In genomic region chr1:38371505-38371844, GRCh38 we compare ENCODE assay signal across 22 cellular contexts.
DNase-seq lines count a peak whose midpoint lies in the region; TF ChIP-seq lines count a peak whose summit lies in the region.
"Had no signal": no experiment of that assay in that cellular context is flagged by ENCODE, and none has a peak within 500 bp of the region (broad histone marks: within the 10 kb centered on the region; RNA-seq: fewer than 3 reads in every experiment).

No MANE protein-coding gene starts in this region.

- H3K9me3 Mint-ChIP-seq in brain (peaks cover 9 to 30% (median 22%) of the 10 kb centered on the region in 5 experiments), neural progenitor cell (peaks cover 17% of the 10 kb centered on the region)
- H3K9me3 Mint-ChIP-seq: CD4-positive, alpha-beta T cell had no signal

- peaks cover 13% of the 10 kb centered on the region for H3F3A ChIP-seq in neural progenitor cell (ENCODE audit: low read depth)

- H3K9me3 ChIP-seq in BLaER1 treated with 17β-estradiol and CSF1 and Interleukin-3, amounts not matched to agents 10 nM and 100 nM (replicated peaks in 1 of 11): peaks cover 16 to 40% (median 27%) of the 10 kb centered on the region in 11 experiments
- H3K9me3 ChIP-seq in HUES6 (ENCODE audit: control insufficient read depth, insufficient read depth, low read depth, low read length) (peaks cover 23% of the 10 kb centered on the region), neural progenitor cell (ENCODE audit: low read depth) (peaks cover 7% of the 10 kb centered on the region)

- peaks cover 15% of the 10 kb centered on the region for H3K4me1 Mint-ChIP-seq in brain
- H3K4me1 Mint-ChIP-seq in neural progenitor cell: peaks cover 1% of the 10 kb centered on the region

- H3K27me3 ChIP-seq in BLaER1 treated with 17β-estradiol and CSF1 and Interleukin-3, amounts not matched to agents 10 nM and 100 nM: no peaks in the 10 kb centered on the region
- H3K27me3 ChIP-seq in HUES6 (ENCODE audit: control insufficient read depth, insufficient read depth, low read length) (no peaks in the 10 kb centered on the region), neural progenitor cell (no peaks in the 10 kb centered on the region)

- peak overlapping the region in 8 of 11 experiments; percentile 9 to 53 (median 30); a peak in 10 of 22 replicates for H3K4me2 ChIP-seq in BLaER1 treated with 17β-estradiol and CSF1 and Interleukin-3, amounts not matched to agents 10 nM and 100 nM
- no peak overlapping the region for H3K4me2 ChIP-seq in neural progenitor cell
- H3K4me2 ChIP-seq: PC-9 had no signal

- peaks cover 0 to 18% (median 6%) of the 10 kb centered on the region in 10 experiments; a peak in 9 of 20 replicates for H3K4me1 ChIP-seq in BLaER1 treated with 17β-estradiol and CSF1 and Interleukin-3, amounts not matched to agents 10 nM and 100 nM
- H3K4me1 ChIP-seq in HUES6 (ENCODE audit: control insufficient read depth, insufficient read depth, low read length) (peaks cover 17% of the 10 kb centered on the region), neural progenitor cell (peaks cover 18% of the 10 kb centered on the region)
- H3K4me1 ChIP-seq: SJCRH30 had no signal

- DNase-seq in neural progenitor cell (ENCODE audit: low spot score) (no peak), GM03348 (ENCODE audit: low spot score) (no peak), NCI-H2107 (lab: John Stamatoyannopoulos, UW) (no peak), DMS53 (lab: John Stamatoyannopoulos, UW) (no peak)
- DNase-seq: CD4-positive, alpha-beta T cell; GOT3; Kasumi-1; NCI-H1105; NCI-H1436 treated with DMSO at 0.1 percent for 48 hours; NCI-H187 treated with DMSO at 0.1 percent for 48 hours; NCI-H446 treated with DMSO at 0.1 percent for 48 hours; NCI-H526; NCI-H82; NK-92 treated with Interleukin-12 subunit alpha and Interleukin-12 subunit beta, amount 100 ng/mL, for 24 hours; PC-9; SJCRH30 had no signal

- H3K79me2 ChIP-seq in neural progenitor cell (ENCODE audit: low read depth): no peaks in the 10 kb centered on the region

- no peak overlapping the region for H3K27ac ChIP-seq in BLaER1 treated with 17β-estradiol and CSF1 and Interleukin-3, amounts not matched to agents 10 nM and 100 nM
- H3K27ac ChIP-seq in HUES6 (ENCODE audit: low read depth, low read length) (0 out of 2 replicates have a peak overlapping the region, but pooled peaks have one; percentile 16), neural progenitor cell (no peak overlapping the region)
- H3K27ac ChIP-seq: HL-60, PC-9, SJCRH30 had no signal

- H3K4me3 Mint-ChIP-seq in brain (peak overlapping the region in 1 of 5 experiments; percentile 49), neural progenitor cell (no peak overlapping the region)
- H3K4me3 Mint-ChIP-seq: CD4-positive, alpha-beta T cell had no signal

- H3K36me3 ChIP-seq in BLaER1 treated with 17β-estradiol and CSF1 and Interleukin-3, amounts not matched to agents 10 nM and 100 nM: peaks cover 0 to 5% (median 0%) of the 10 kb centered on the region in 11 experiments; a peak in 1 of 22 replicates
- H3K36me3 ChIP-seq in HUES6 (ENCODE audit: control insufficient read depth, insufficient read depth, low read length): no peaks in the 10 kb centered on the region
- H3K36me3 ChIP-seq in neural progenitor cell: no peaks in the 10 kb centered on the region
- H3K36me3 ChIP-seq: SJCRH30 had no signal

- H3K36me3 Mint-ChIP-seq in brain: no peaks in the 10 kb centered on the region
- H3K36me3 Mint-ChIP-seq in neural progenitor cell: peaks cover 1% of the 10 kb centered on the region

- TF ChIP-seq CTCF in brain (conservative IDR thresholded peaks at IDR 0.05) (no peak), neural progenitor cell (IDR thresholded peaks at IDR 0.05) (no peak)

- H2AFZ ChIP-seq in neural progenitor cell (replicated peaks): peak overlapping the region; percentile 58
- H2AFZ ChIP-seq: PC-9 had no signal

- H4K20me1 ChIP-seq in BLaER1 treated with 17β-estradiol and CSF1 and Interleukin-3, amounts not matched to agents 10 nM and 100 nM: no peaks in the 10 kb centered on the region
- H4K20me1 ChIP-seq in neural progenitor cell (ENCODE audit: low read depth): no peaks in the 10 kb centered on the region

- H3K27ac Mint-ChIP-seq in brain: peak overlapping the region in 3 of 5 experiments; percentile 74 to 85 (median 80)
- no peak overlapping the region for H3K27ac Mint-ChIP-seq in neural progenitor cell
- H3K27ac Mint-ChIP-seq: CD4-positive, alpha-beta T cell had no signal

- H3K9ac ChIP-seq in BLaER1 treated with 17β-estradiol and CSF1 and Interleukin-3, amounts not matched to agents 10 nM and 100 nM: no peak overlapping the region
- H3K9ac ChIP-seq in HUES6 (ENCODE audit: low read length): no peak overlapping the region
- H3K9ac ChIP-seq in neural progenitor cell: no peak overlapping the region

- H3K27me3 Mint-ChIP-seq in brain (peaks cover 12% of the 10 kb centered on the region), neural progenitor cell (ENCODE audit: insufficient read depth, low read depth) (peaks cover 10% of the 10 kb centered on the region)

- H3K4me3 ChIP-seq in BLaER1 treated with 17β-estradiol and CSF1 and Interleukin-3, amounts not matched to agents 10 nM and 100 nM: no peak overlapping the region
- H3K4me3 ChIP-seq in HUES6 (ENCODE audit: low read depth, low read length) (no peak overlapping the region), neural progenitor cell (no peak overlapping the region)
- H3K4me3 ChIP-seq: GM12878, K562, PC-9, SJCRH30 had no signal
